8 cellular contexts compared by ENCODE assay signal in genomic region chr3:12121466-12121865, GRCh38.
"Had no signal": no experiment of that assay in that cellular context is flagged by ENCODE, and none has a peak within 500 bp of the region (broad histone marks: within the 10 kb centered on the region; RNA-seq: fewer than 3 reads in every experiment).

No MANE protein-coding gene starts in this region.

- H3K4me3 ChIP-seq: K562 had no signal

- DNase-seq: IMR-90, Karpas-422, KBM-7, KG1 had no signal

- ATAC-seq: HepG2, K562 had no signal

- H3K4me2 ChIP-seq: KMS-11 had no signal

- H3K27ac ChIP-seq: HL-60, KMS-11 had no signal

- H3K9ac ChIP-seq: KMS-11 had no signal
